9 cellular contexts compared by ENCODE assay signal in the genomic region with DNA sequence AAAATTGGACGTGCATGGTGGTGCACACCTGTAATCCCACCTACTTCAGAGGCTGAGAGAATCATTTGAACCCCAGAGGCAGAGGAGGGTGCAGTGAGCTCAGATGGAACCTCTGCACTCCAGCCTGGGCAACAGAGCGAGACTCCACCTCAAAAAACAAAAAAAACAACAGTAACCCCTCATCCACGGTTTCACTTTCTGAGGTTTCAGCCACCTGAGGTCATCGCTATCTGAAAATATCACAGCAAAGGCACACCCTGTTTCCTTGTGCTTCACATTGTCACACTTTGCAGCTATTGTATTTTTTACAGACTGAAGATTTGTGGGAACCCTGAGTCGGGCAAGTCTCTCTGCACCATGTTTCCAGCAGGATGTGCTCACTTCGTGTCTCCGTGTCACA. TPM values are rescaled to one million over a fixed set of nuclear protein-coding genes. Genes with fewer than 3 reads are reported as not detected.
"Had no signal": no experiment of that assay in that cellular context is flagged by ENCODE, and none has a peak within 500 bp of the region (broad histone marks: within the 10 kb centered on the region; RNA-seq: fewer than 3 reads in every experiment).

No MANE protein-coding gene starts in this region.

- DNase-seq: H9, HCEC 1CT, IMR-90, KG1 had no signal

- H2AFZ ChIP-seq: GM23338 had no signal

- H3K4me2 ChIP-seq: GM23338 had no signal

- H3K4me3 ChIP-seq: GM23338, K562 had no signal

- ATAC-seq: GM23338, K562 had no signal

- FAIRE-seq: H1, H54, HTR-8/SVneo, K562 had no signal

RNA-seq across cellular contexts. Expression of a gene that starts 54.1 kb away (rescaled TPM):
- total RNA-seq: GM23338, H1, IMR-90, K562 had no signal
- polyA plus RNA-seq: GM23338, IMR-90, K562 had no signal
